8 cellular contexts compared by ENCODE assay signal in genomic region chr2:134118279-134119116, GRCh38.
DNase-seq lines count a peak whose midpoint lies in the region; ATAC-seq, FAIRE-seq and TF ChIP-seq lines count a peak whose summit lies in the region.

No MANE protein-coding gene starts in this region.

- in situ Hi-C loops in mammary epithelial cell (cut with MboI; ENCODE audit: low sequenced_read_pairs in 2 of 2) = loop anchor here (5.0 to 25.0 kb wide), 4 partner anchors 99 to 794 kb away; partner anchors contain the start of gene CCNT2 (in 1 of the 2)

- H3K4me1 ChIP-seq in mammary epithelial cell (ENCODE audit: insufficient read depth, low read length) = peaks cover 18% of the 10 kb centered on the region
- peaks cover 21% of the 10 kb centered on the region for H3K4me1 ChIP-seq in keratinocyte (ENCODE audit: control insufficient read depth, extremely low read depth, insufficient read depth, low read length)

- H2AFZ ChIP-seq in mammary epithelial cell (ENCODE audit: low read depth, low read length) (no peak overlapping the region), keratinocyte (ENCODE audit: control insufficient read depth, low read length) (no peak overlapping the region)

- H3K27me3 ChIP-seq in AG04450 (ENCODE audit: control insufficient read depth, insufficient read depth, low read length) = no peaks in the 10 kb centered on the region
- no peaks in the 10 kb centered on the region for H3K27me3 ChIP-seq in mammary epithelial cell (ENCODE audit: insufficient read depth, low read length)
- H3K27me3 ChIP-seq in keratinocyte (ENCODE audit: control insufficient read depth, extremely low read depth, insufficient read depth, low read length) = peaks cover under 1% of the 10 kb centered on the region

- 38% methylated on average over 8 of the region's 8 CpGs for WGBS in mammary epithelial cell (ENCODE audit: low coverage, missing lambda C conversion rate)

- H3K9ac ChIP-seq in mammary epithelial cell (ENCODE audit: insufficient read depth, low read length) (no peak overlapping the region), keratinocyte (ENCODE audit: control insufficient read depth, extremely low read depth, insufficient read depth, low read length) (no peak overlapping the region)

- POLR2A ChIA-PET in AG04450 (lab: Yijun Ruan, JAX) = interaction anchor here (0.6 to 1.3 kb wide), 6 partner anchors 51 to 1412 kb away, joined by 3 to 5 read pairs (median 4); partner anchors contain the start of gene ZRANB3

- H3K9me1 ChIP-seq in keratinocyte (ENCODE audit: control insufficient read depth, extremely low read depth, insufficient read depth, low read length) = peaks cover 4% of the 10 kb centered on the region

- TF ChIP-seq CTCF in AG04450 (IDR thresholded peaks at IDR 0.05; ENCODE audit: low read depth, low read length) (peak; percentile 81), VCaP (conservative IDR thresholded peaks at IDR 0.05) (peak; percentile 88), mammary epithelial cell (conservative IDR thresholded peaks at IDR 0.05 in 1 of 2, IDR thresholded peaks at IDR 0.05 in 1 of 2; ENCODE audit: extremely low read depth in 1 of 2, insufficient read depth in 1 of 2, low read depth in 1 of 2, low read length in 2 of 2) (peak; percentile 76 to 87), keratinocyte (optimal IDR thresholded peaks at IDR 0.05 in 1 of 3, IDR thresholded peaks at IDR 0.05 in 1 of 3, conservative IDR thresholded peaks at IDR 0.05 in 1 of 3; ENCODE audit: extremely low read depth in 1 of 3, insufficient read depth in 2 of 3, low read length in 3 of 3) (peak; percentile 55 to 79 (median 78))

- no peaks in the 10 kb centered on the region for H3K36me3 ChIP-seq in mammary epithelial cell (ENCODE audit: insufficient read depth, low read length)
- no peaks in the 10 kb centered on the region for H3K36me3 ChIP-seq in keratinocyte (ENCODE audit: control insufficient read depth in 2 of 2, extremely low read depth in 1 of 2, insufficient read depth in 2 of 2, low read length in 2 of 2)

- CTCF ChIA-PET in AG04450 (lab: Charles Lee) (interaction anchor here (0.6 to 6.8 kb wide), 43 partner anchors 9 to 856 kb away, joined by 3 to 91 read pairs (median 4); no protein-coding TSS in a partner anchor), mammary epithelial cell (lab: Charles Lee; ENCODE audit: low non-redundant PET) (interaction anchor here (0.6 to 1.1 kb wide), 6 partner anchors 9 to 293 kb away, joined by 3 to 21 read pairs (median 8); no protein-coding TSS in a partner anchor)

- H3K4me2 ChIP-seq in mammary epithelial cell (ENCODE audit: insufficient read depth, low read depth, low read length) = peak overlapping the region; percentile 97
- peak overlapping the region; percentile 93 for H3K4me2 ChIP-seq in keratinocyte (ENCODE audit: control insufficient read depth, extremely low read depth, insufficient read depth, low read depth, low read length)

- H3K9me3 ChIP-seq in AG04450 (ENCODE audit: control insufficient read depth, insufficient read depth, low read length) (no peaks in the 10 kb centered on the region; the same call in 1 of the 2 replicates), mammary epithelial cell (replicated peaks; ENCODE audit: insufficient read depth, low read length) (no peaks in the 10 kb centered on the region), keratinocyte (ENCODE audit: control insufficient read depth, low read depth, low read length) (no peaks in the 10 kb centered on the region)

- H3K4me3 ChIP-seq in AG04450 (ENCODE audit: low read depth, low read length) (no peak overlapping the region), mammary epithelial cell (replicated peaks in 1 of 3; ENCODE audit: insufficient read depth in 1 of 3, low read depth in 2 of 3, low read length in 3 of 3) (no peak overlapping the region), keratinocyte (ENCODE audit: control insufficient read depth in 2 of 3, extremely low read depth in 1 of 3, insufficient read depth in 2 of 3, low read depth in 1 of 3, low read length in 3 of 3) (no peak overlapping the region)

- ATAC-seq in GM18861 (IDR thresholded peaks at IDR 0.05; ENCODE audit: unreplicated experiment) (peak; percentile 49), HG03103 (IDR thresholded peaks at IDR 0.05; ENCODE audit: low read depth, unreplicated experiment) (peak; percentile 47)

- H3K79me2 ChIP-seq in mammary epithelial cell (ENCODE audit: insufficient read depth, low read length) = peaks cover 34% of the 10 kb centered on the region
- peaks cover 24% of the 10 kb centered on the region for H3K79me2 ChIP-seq in keratinocyte (ENCODE audit: control insufficient read depth, insufficient read depth, low read length)

- H3K27ac ChIP-seq in AG04450 (ENCODE audit: low read depth, low read length) (peak overlapping the region; percentile 69), VCaP (peak overlapping the region; percentile 95), mammary epithelial cell (ENCODE audit: insufficient read depth, low read depth, low read length) (no peak overlapping the region), keratinocyte (ENCODE audit: control insufficient read depth, insufficient read depth, low read length) (peak overlapping the region; percentile 11)

- dilution Hi-C loops in mammary epithelial cell (cut with HindIII; ENCODE audit: low sequenced_read_pairs) = loop anchor here (5.0 kb wide), 1 partner anchor 99 kb away; no protein-coding TSS in a partner anchor
- dilution Hi-C loops in keratinocyte (cut with MboI; ENCODE audit: extremely low pct_ligation_motif_present, low sequenced_read_pairs) = no loop called here

- DNase-seq in AG04450 (ENCODE audit: low read depth, low spot score) (peak; percentile 90), NCI-H2196 treated with DMSO at 0.1 percent for 48 hours (lab: John Stamatoyannopoulos, UW; ENCODE audit: unreplicated experiment) (peak; percentile 84), mammary epithelial cell (peak; percentile 90), keratinocyte (ENCODE audit: low read depth, low spot score) (peak; percentile 69)
- DNase-seq in stimulated activated CD4-positive, alpha-beta T cell treated with anti-CD3 and anti-CD28 coated beads, Interleukin-1b, Interleukin-23, amount 100 ng/mL, for 1 hour (ENCODE audit: low read depth in 2 of 2) = peak; percentile 67 to 69

- FAIRE-seq in keratinocyte (lab: Jason Lieb, UNC) = peak; percentile 48

- no TSS peak for BruUV-seq in mammary epithelial cell (replicated peaks; lab: Mats Ljungman, UMichigan)

- H4K20me1 ChIP-seq in mammary epithelial cell (ENCODE audit: insufficient read depth, low read length) (no peaks in the 10 kb centered on the region), keratinocyte (ENCODE audit: control insufficient read depth, extremely low read depth, insufficient read depth, low read length) (peaks cover 11% of the 10 kb centered on the region)

- intact Hi-C loops in mammary epithelial cell (cut with micrococcal nuclease) = loop anchor here (1.0 to 5.0 kb wide), 7 partner anchors 89 to 784 kb away; no protein-coding TSS in a partner anchor
